In genomic region chrX:57133279-57133678, GRCh38 we compare ENCODE assay signal across 7 cellular contexts. TPM values are rescaled to one million over a fixed set of nuclear protein-coding genes. Genes with fewer than 3 reads are reported as not detected.
DNase-seq lines count a peak whose midpoint lies in the region; ATAC-seq, FAIRE-seq and TF ChIP-seq lines count a peak whose summit lies in the region.
"Not testable (repeated sequence)": the region's sequence is repeated elsewhere in the genome, so short reads cannot be mapped to it uniquely, and the experiment has no call there.
"Had no signal": no experiment of that assay in that cellular context is flagged by ENCODE, and none has a peak within 500 bp of the region (broad histone marks: within the 10 kb centered on the region; RNA-seq: fewer than 3 reads in every experiment).

No MANE protein-coding gene starts in this region.

- H3K4me2 ChIP-seq in GM23248 (ENCODE audit: unreplicated experiment); astrocyte (ENCODE audit: low read length); endothelial cell of umbilical vein (ENCODE audit: insufficient read depth, low read length): not testable (repeated sequence)

- not testable (repeated sequence) for H3K4me1 Mint-ChIP-seq in astrocyte (ENCODE audit: low read depth, unreplicated experiment)

- DNase-seq in GM23248 (peak; percentile 16), OCI-M1 (lab: John Stamatoyannopoulos, UW) (peak; percentile 28), mucosa of descending colon (peak in 2 of 3 donors; percentile 30 to 43)
- DNase-seq in astrocyte (ENCODE audit: low read depth); endothelial cell of umbilical vein (ENCODE audit: low read depth, low spot score): not testable (repeated sequence)

- ATAC-seq in gastroesophageal sphincter, result peak; percentile 28
- peak; percentile 91 for ATAC-seq in mucosa of descending colon

- not testable (repeated sequence) for H3K27ac Mint-ChIP-seq in astrocyte (ENCODE audit: unreplicated experiment)

- not testable (repeated sequence) for H3K27ac ChIP-seq in GM23248; astrocyte (ENCODE audit: low read depth, low read length); endothelial cell of umbilical vein (ENCODE audit: insufficient read depth, low read depth, low read length); gastroesophageal sphincter

- not testable (repeated sequence) for H3K9me1 ChIP-seq in endothelial cell of umbilical vein (replicated peaks; ENCODE audit: control insufficient read depth, extremely low read depth, insufficient read depth, low read length)

- H3K9ac ChIP-seq in GM23248; astrocyte (ENCODE audit: low read length); endothelial cell of umbilical vein (replicated peaks; ENCODE audit: extremely low read depth, insufficient read depth, low read length): not testable (repeated sequence)

- H3K9me3 Mint-ChIP-seq in astrocyte (ENCODE audit: unreplicated experiment), result not testable (repeated sequence)

- not testable (repeated sequence) for H3K4me3 ChIP-seq in GM23248; astrocyte (ENCODE audit: insufficient read depth, low read depth, low read length); endothelial cell of umbilical vein (replicated peaks in 1 of 3; ENCODE audit: insufficient read depth in 1 of 3, low read depth in 1 of 3, low read length in 3 of 3); gastroesophageal sphincter; mucosa of descending colon

- WGBS in GM23248 (ENCODE audit: low coverage in 1 of 2, low lambda C conversion rate in 2 of 2, missing lambda C conversion rate in 2 of 2), 2 experiments, result 25 to 31% methylated on average over 4 of the region's 4 CpGs
- WGBS in gastroesophageal sphincter (ENCODE audit: low coverage in 1 of 2), 2 donors, result 41 to 59% methylated on average over 4 of the region's 4 CpGs

- H3K4me1 ChIP-seq in GM23248 (ENCODE audit: insufficient read depth); astrocyte (ENCODE audit: insufficient read depth, low read length); endothelial cell of umbilical vein (ENCODE audit: control insufficient read depth, extremely low read depth, insufficient read depth, low read length); gastroesophageal sphincter; mucosa of descending colon (ENCODE audit: low read depth): not testable (repeated sequence)

- dilution Hi-C loops in endothelial cell of umbilical vein (cut with MboI; ENCODE audit: extremely low pct_ligation_motif_present, low sequenced_read_pairs), result not testable (repeated sequence)

- H3K79me2 ChIP-seq in GM23248 (ENCODE audit: insufficient read depth); astrocyte (ENCODE audit: insufficient read depth, low read length); endothelial cell of umbilical vein (ENCODE audit: control insufficient read depth, insufficient read depth, low read length): not testable (repeated sequence)

- in situ Hi-C loops in GM23248 (cut with MboI), result not testable (repeated sequence)

- CTCF ChIA-PET in endothelial cell of umbilical vein (lab: Charles Lee), result not testable (repeated sequence)

- H3K27me3 ChIP-seq in GM23248 (replicated peaks; ENCODE audit: insufficient read depth); astrocyte (ENCODE audit: insufficient read depth, low read length); endothelial cell of umbilical vein (ENCODE audit: control insufficient read depth in 2 of 2, insufficient read depth in 2 of 2, low read length in 2 of 2); gastroesophageal sphincter: not testable (repeated sequence)

- TF ChIP-seq CTCF in astrocyte (IDR thresholded peaks at IDR 0.05; ENCODE audit: insufficient read depth, low read depth, low read length); endothelial cell of umbilical vein (IDR thresholded peaks at IDR 0.05; ENCODE audit: extremely low read depth in 1 of 2, insufficient read depth in 1 of 2, low read depth in 1 of 2, low read length in 2 of 2); gastroesophageal sphincter (IDR thresholded peaks at IDR 0.05); mucosa of descending colon (IDR thresholded peaks at IDR 0.05): not testable (repeated sequence)

- H3K36me3 Mint-ChIP-seq in astrocyte (ENCODE audit: low read depth, unreplicated experiment), result not testable (repeated sequence)

- H3K27me3 Mint-ChIP-seq in astrocyte (ENCODE audit: low read depth, unreplicated experiment), result not testable (repeated sequence)

- intact Hi-C loops in endothelial cell of umbilical vein (cut with micrococcal nuclease); mucosa of descending colon (cut with DNase I, micrococcal nuclease): not testable (repeated sequence)

- H3F3A ChIP-seq in GM23248 (ENCODE audit: insufficient read depth), result not testable (repeated sequence)

- not testable (repeated sequence) for H3K4me3 Mint-ChIP-seq in astrocyte (ENCODE audit: unreplicated experiment)

- BruUV-seq in endothelial cell of umbilical vein (replicated peaks; lab: Mats Ljungman, UMichigan), result not testable (repeated sequence)

- not testable (repeated sequence) for H4K20me1 ChIP-seq in GM23248 (ENCODE audit: insufficient read depth); astrocyte (ENCODE audit: insufficient read depth, low read length); endothelial cell of umbilical vein (replicated peaks; ENCODE audit: control insufficient read depth, extremely low read depth, insufficient read depth, low read length)

- H3K9me2 ChIP-seq in GM23248 (ENCODE audit: insufficient read depth), result not testable (repeated sequence)

- FAIRE-seq in astrocyte (lab: Jason Lieb, UNC), result peak; percentile 69
- FAIRE-seq in endothelial cell of umbilical vein (lab: Jason Lieb, UNC), result peak; percentile 73

- not testable (repeated sequence) for H2AFZ ChIP-seq in GM23248; astrocyte (ENCODE audit: low read depth, low read length); endothelial cell of umbilical vein (ENCODE audit: low read depth, low read length)

- not testable (repeated sequence) for H3K9me3 ChIP-seq in GM23248 (ENCODE audit: low read depth); astrocyte (ENCODE audit: insufficient read depth, low read depth, low read length); endothelial cell of umbilical vein (replicated peaks; ENCODE audit: control insufficient read depth, insufficient read depth, low read length); gastroesophageal sphincter; mucosa of descending colon

- POLR2A ChIA-PET in endothelial cell of umbilical vein (lab: Charles Lee), result not testable (repeated sequence)

- TF ChIP-seq EP300 in gastroesophageal sphincter (IDR thresholded peaks at IDR 0.05), result not testable (repeated sequence)

- not testable (repeated sequence) for TF ChIP-seq POLR2A in endothelial cell of umbilical vein (IDR thresholded peaks at IDR 0.05; ENCODE audit: low read depth, low read length); gastroesophageal sphincter (IDR thresholded peaks at IDR 0.05)

- not testable (repeated sequence) for H3K36me3 ChIP-seq in GM23248 (ENCODE audit: low read depth); astrocyte (ENCODE audit: insufficient read depth, low read length); endothelial cell of umbilical vein (ENCODE audit: control insufficient read depth in 2 of 2, extremely low read depth in 1 of 2, insufficient read depth in 2 of 2, low read length in 2 of 2); gastroesophageal sphincter; mucosa of descending colon (ENCODE audit: low read depth)

RNA-seq across cellular contexts. Expression of gene SPIN2A, which starts 3.9 kb away (rescaled TPM):
- not detected in 2 replicates for total RNA-seq in GM23248 (2014; rRNA removed; shearing (Covaris generic))
- 0.30 and 0.59 TPM in 2 replicates for polyA plus RNA-seq in GM23248 (2016; fragmentation: Nextera tagmentation; extraction: Ambion mirVana)
- total RNA-seq in astrocyte, result 1.2 TPM in 2 replicates
- total RNA-seq in endothelial cell of umbilical vein, result 0.75 and 0.76 TPM in 2 replicates
- polyA plus RNA-seq in endothelial cell of umbilical vein, result 0.22 and 0.25 TPM in 2 replicates
- polyA plus RNA-seq in endothelial cell of umbilical vein (2011; cell fraction: cytosol; rRNA removed), result 0.09 and 0.18 TPM in 2 replicates
- polyA plus RNA-seq in endothelial cell of umbilical vein (2011; cell fraction: nucleus; rRNA removed), result 1.8 and 2.8 TPM in 2 replicates
- 0.10 and 0.25 TPM in 2 replicates for polyA plus RNA-seq in endothelial cell of umbilical vein (2012)
- 0.34 and 1.4 TPM in 2 replicates for polyA minus RNA-seq in endothelial cell of umbilical vein
- polyA minus RNA-seq in endothelial cell of umbilical vein (2011; cell fraction: cytosol; rRNA and poly(A)+ RNA removed), result not detected
- 1.2 and 1.4 TPM in 2 replicates for polyA minus RNA-seq in endothelial cell of umbilical vein (2011; cell fraction: nucleus; rRNA and poly(A)+ RNA removed)
- under 1 TPM in 2 of 4 donors, not detected in 2; 0.42 to 0.78 TPM for total RNA-seq in gastroesophageal sphincter
- 1 to 10 TPM in 2 of 3 donors, under 1 TPM in 1; 0.49 to 1.2 (median 1.1) TPM for total RNA-seq in mucosa of descending colon
- polyA plus RNA-seq: CD14-positive monocyte had no signal

RNA-seq across cellular contexts. Expression of gene SPIN2B, which starts 11.9 kb away (rescaled TPM):
- 2.0 and 6.8 TPM in 2 replicates for total RNA-seq in GM23248 (2014; rRNA removed; shearing (Covaris generic))
- 14.1 and 15.0 TPM in 2 replicates for polyA plus RNA-seq in GM23248 (2016; fragmentation: Nextera tagmentation; extraction: Ambion mirVana)
- 12.1 and 13.0 TPM in 2 replicates for total RNA-seq in astrocyte
- 8.8 and 10.3 TPM in 2 replicates for total RNA-seq in endothelial cell of umbilical vein
- polyA plus RNA-seq in endothelial cell of umbilical vein, result 7.1 and 7.4 TPM in 2 replicates
- polyA plus RNA-seq in endothelial cell of umbilical vein (2011; cell fraction: cytosol; rRNA removed), result 7.6 and 7.7 TPM in 2 replicates
- 27.4 and 29.4 TPM in 2 replicates for polyA plus RNA-seq in endothelial cell of umbilical vein (2011; cell fraction: nucleus; rRNA removed)
- 12.1 and 12.3 TPM in 2 replicates for polyA plus RNA-seq in endothelial cell of umbilical vein (2012)
- polyA minus RNA-seq in endothelial cell of umbilical vein, result 5.0 and 5.4 TPM in 2 replicates
- polyA minus RNA-seq in endothelial cell of umbilical vein (2011; cell fraction: cytosol; rRNA and poly(A)+ RNA removed), result 14.4 TPM
- polyA minus RNA-seq in endothelial cell of umbilical vein (2011; cell fraction: nucleus; rRNA and poly(A)+ RNA removed), result 12.0 and 14.9 TPM in 2 replicates
- 10 to 100 TPM in 3 of 4 donors, 1 to 10 TPM in 1; 7.4 to 14.0 (median 12.4) TPM for total RNA-seq in gastroesophageal sphincter
- 10 to 100 TPM; 12.8 to 14.7 (median 14.6) TPM for total RNA-seq in mucosa of descending colon
